8 cellular contexts compared by ENCODE assay signal in genomic region chr11:47566166-47566546, GRCh38. TPM values are rescaled to one million over a fixed set of nuclear protein-coding genes. Genes with fewer than 3 reads are reported as not detected.
DNase-seq lines count a peak whose midpoint lies in the region; ATAC-seq and TF ChIP-seq lines count a peak whose summit lies in the region.

No MANE protein-coding gene starts in this region.

- ATAC-seq in GM21723 (IDR thresholded peaks at IDR 0.05; ENCODE audit: unreplicated experiment) (peak; percentile 17), GM18909 (IDR thresholded peaks at IDR 0.05; ENCODE audit: poor library complexity, unreplicated experiment) (no peak)

- peaks cover 14% of the 10 kb centered on the region for H3K36me3 Mint-ChIP-seq in activated T-helper 1 cell treated with anti-CD3 and anti-CD28 coated beads, Interleukin-12 subunit alpha, Interleukin-12 subunit beta, Interleukin-2, Interleukin-4 antibody, amounts not matched to agents 30 ng/mL and 10 ng/mL and 1 ng/mL, durations not matched to agents 14 hours and 24 hours and 36 hours (ENCODE audit: low read depth)
- peaks cover 17% of the 10 kb centered on the region for H3K36me3 Mint-ChIP-seq in stimulated activated naive CD8-positive, alpha-beta T cell treated with anti-CD3 and anti-CD28 coated beads, Interleukin-15, Interleukin-2, amounts not matched to agents 100 ng/mL and 50 ng/mL, for 24 hours (ENCODE audit: low read depth)

- H3K9me3 ChIP-seq in iPS-18c (ENCODE audit: control insufficient read depth, insufficient read depth, low read length): peaks cover 3% of the 10 kb centered on the region

- DNase-seq in activated T-helper 1 cell treated with anti-CD3 and anti-CD28 coated beads, Interleukin-12 subunit alpha, Interleukin-12 subunit beta, Interleukin-2, Interleukin-4 antibody, amounts not matched to agents 30 ng/mL and 10 ng/mL and 1 ng/mL, durations not matched to agents 14 hours and 24 hours and 36 hours (ENCODE audit: low spot score): no peak
- DNase-seq in Ammon's horn (ENCODE audit: low spot score): no peak
- DNase-seq in DMS53 (lab: John Stamatoyannopoulos, UW): no peak

- peak overlapping the region; percentile 74 for H3K27ac Mint-ChIP-seq in activated T-helper 1 cell treated with anti-CD3 and anti-CD28 coated beads, Interleukin-12 subunit alpha, Interleukin-12 subunit beta, Interleukin-2, Interleukin-4 antibody, amounts not matched to agents 30 ng/mL and 10 ng/mL and 1 ng/mL, durations not matched to agents 14 hours and 24 hours and 36 hours
- H3K27ac Mint-ChIP-seq in stimulated activated naive CD8-positive, alpha-beta T cell treated with anti-CD3 and anti-CD28 coated beads, Interleukin-15, Interleukin-2, amounts not matched to agents 100 ng/mL and 50 ng/mL, for 24 hours: peak overlapping the region; percentile 86

- peaks cover 21% of the 10 kb centered on the region for H3K4me1 Mint-ChIP-seq in activated T-helper 1 cell treated with anti-CD3 and anti-CD28 coated beads, Interleukin-12 subunit alpha, Interleukin-12 subunit beta, Interleukin-2, Interleukin-4 antibody, amounts not matched to agents 30 ng/mL and 10 ng/mL and 1 ng/mL, durations not matched to agents 14 hours and 24 hours and 36 hours (ENCODE audit: low read depth)
- peaks cover 46% of the 10 kb centered on the region for H3K4me1 Mint-ChIP-seq in stimulated activated naive CD8-positive, alpha-beta T cell treated with anti-CD3 and anti-CD28 coated beads, Interleukin-15, Interleukin-2, amounts not matched to agents 100 ng/mL and 50 ng/mL, for 24 hours (ENCODE audit: low read depth)

- H3K27me3 Mint-ChIP-seq in activated T-helper 1 cell treated with anti-CD3 and anti-CD28 coated beads, Interleukin-12 subunit alpha, Interleukin-12 subunit beta, Interleukin-2, Interleukin-4 antibody, amounts not matched to agents 30 ng/mL and 10 ng/mL and 1 ng/mL, durations not matched to agents 14 hours and 24 hours and 36 hours (ENCODE audit: insufficient read depth): no peaks in the 10 kb centered on the region
- H3K27me3 Mint-ChIP-seq in stimulated activated naive CD8-positive, alpha-beta T cell treated with anti-CD3 and anti-CD28 coated beads, Interleukin-15, Interleukin-2, amounts not matched to agents 100 ng/mL and 50 ng/mL, for 24 hours: no peaks in the 10 kb centered on the region

- peak overlapping the region; percentile 84 for H3K27ac ChIP-seq in 22Rv1

- H3K4me3 ChIP-seq in iPS-18c (ENCODE audit: insufficient read depth, low read depth, low read length): peak overlapping the region; percentile 93

- peak overlapping the region; percentile 86 for H3K4me3 Mint-ChIP-seq in activated T-helper 1 cell treated with anti-CD3 and anti-CD28 coated beads, Interleukin-12 subunit alpha, Interleukin-12 subunit beta, Interleukin-2, Interleukin-4 antibody, amounts not matched to agents 30 ng/mL and 10 ng/mL and 1 ng/mL, durations not matched to agents 14 hours and 24 hours and 36 hours
- peak overlapping the region; percentile 88 for H3K4me3 Mint-ChIP-seq in stimulated activated naive CD8-positive, alpha-beta T cell treated with anti-CD3 and anti-CD28 coated beads, Interleukin-15, Interleukin-2, amounts not matched to agents 100 ng/mL and 50 ng/mL, for 24 hours

- no peak for TF ChIP-seq CTCF in 22Rv1 (IDR thresholded peaks at IDR 0.05)

- intact Hi-C loops in activated T-helper 1 cell treated with anti-CD3 and anti-CD28 coated beads, Interleukin-12 subunit alpha, Interleukin-12 subunit beta, Interleukin-2, Interleukin-4 antibody, amounts not matched to agents 30 ng/mL and 10 ng/mL and 1 ng/mL, durations not matched to agents 14 hours and 24 hours and 36 hours (cut with micrococcal nuclease): no loop called here

- no peaks in the 10 kb centered on the region for H3K9me3 Mint-ChIP-seq in activated T-helper 1 cell treated with anti-CD3 and anti-CD28 coated beads, Interleukin-12 subunit alpha, Interleukin-12 subunit beta, Interleukin-2, Interleukin-4 antibody, amounts not matched to agents 30 ng/mL and 10 ng/mL and 1 ng/mL, durations not matched to agents 14 hours and 24 hours and 36 hours
- H3K9me3 Mint-ChIP-seq in stimulated activated naive CD8-positive, alpha-beta T cell treated with anti-CD3 and anti-CD28 coated beads, Interleukin-15, Interleukin-2, amounts not matched to agents 100 ng/mL and 50 ng/mL, for 24 hours: no peaks in the 10 kb centered on the region

RNA-seq across cellular contexts. Expression of gene PTPMT1, which starts 0.8 kb away (rescaled TPM):
- total RNA-seq in activated T-helper 1 cell treated with anti-CD3 and anti-CD28 coated beads, Interleukin-12 subunit alpha, Interleukin-12 subunit beta, Interleukin-2, Interleukin-4 antibody, amounts not matched to agents 30 ng/mL and 10 ng/mL and 1 ng/mL, durations not matched to agents 14 hours and 24 hours and 36 hours: 57.5 and 60.6 TPM in 2 replicates

RNA-seq across cellular contexts. Expression of gene KBTBD4, which starts 12.6 kb away (rescaled TPM):
- 16.3 and 19.0 TPM in 2 replicates for total RNA-seq in activated T-helper 1 cell treated with anti-CD3 and anti-CD28 coated beads, Interleukin-12 subunit alpha, Interleukin-12 subunit beta, Interleukin-2, Interleukin-4 antibody, amounts not matched to agents 30 ng/mL and 10 ng/mL and 1 ng/mL, durations not matched to agents 14 hours and 24 hours and 36 hours

RNA-seq across cellular contexts. Expression of gene NDUFS3, which starts 12.7 kb away (rescaled TPM):
- 148 and 152 TPM in 2 replicates for total RNA-seq in activated T-helper 1 cell treated with anti-CD3 and anti-CD28 coated beads, Interleukin-12 subunit alpha, Interleukin-12 subunit beta, Interleukin-2, Interleukin-4 antibody, amounts not matched to agents 30 ng/mL and 10 ng/mL and 1 ng/mL, durations not matched to agents 14 hours and 24 hours and 36 hours

RNA-seq across cellular contexts. Expression of gene CELF1, which starts 13.2 kb away (rescaled TPM):
- total RNA-seq in activated T-helper 1 cell treated with anti-CD3 and anti-CD28 coated beads, Interleukin-12 subunit alpha, Interleukin-12 subunit beta, Interleukin-2, Interleukin-4 antibody, amounts not matched to agents 30 ng/mL and 10 ng/mL and 1 ng/mL, durations not matched to agents 14 hours and 24 hours and 36 hours: 148 and 155 TPM in 2 replicates

RNA-seq across cellular contexts. Expression of gene FAM180B, which starts 20.3 kb away (rescaled TPM):
- 0.24 TPM in 1 of 2 replicates, not detected in the other for total RNA-seq in activated T-helper 1 cell treated with anti-CD3 and anti-CD28 coated beads, Interleukin-12 subunit alpha, Interleukin-12 subunit beta, Interleukin-2, Interleukin-4 antibody, amounts not matched to agents 30 ng/mL and 10 ng/mL and 1 ng/mL, durations not matched to agents 14 hours and 24 hours and 36 hours
